23 cellular contexts compared by ENCODE assay signal in the genomic region with DNA sequence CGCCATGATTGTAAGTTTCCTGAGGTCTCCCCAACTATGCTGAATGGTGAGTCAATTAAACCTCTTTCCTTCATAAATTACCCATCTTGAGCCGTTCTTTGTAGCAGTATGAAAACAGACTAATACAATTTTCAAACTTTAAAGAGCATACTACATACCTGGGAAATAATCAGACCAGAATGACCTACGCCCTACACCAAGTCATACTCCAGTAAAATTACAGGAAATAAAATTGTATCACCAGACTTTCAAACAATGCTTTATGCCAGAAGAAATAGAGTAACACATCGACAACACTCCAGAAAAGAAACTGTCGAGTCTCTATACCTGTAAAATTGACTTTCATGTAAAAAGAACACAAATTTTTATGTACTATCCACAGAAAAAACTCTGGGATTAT.
"Had no signal": no experiment of that assay in that cellular context is flagged by ENCODE, and none has a peak within 500 bp of the region (broad histone marks: within the 10 kb centered on the region; RNA-seq: fewer than 3 reads in every experiment).

No MANE protein-coding gene starts in this region.

- H3K4me1 Mint-ChIP-seq: nephron progenitor cell had no signal

- ATAC-seq: esophagus mucosa; gastrocnemius medialis; left lobe of liver; sciatic nerve; stimulated activated naive B cell treated with anti-CD40 and anti-IgM and Interleukin-4, amounts not matched to agents 10 μg/mL and 1 μg/mL and 100 μg/mL, for 72 hours had no signal

- DNase-seq: cortex of kidney; dorsolateral prefrontal cortex; effector CD4-positive, alpha-beta T cell; endodermal cell; gastrocnemius medialis; head of caudate nucleus; naive B cell; nephron progenitor cell; nucleus accumbens; stimulated activated CD4-positive, alpha-beta T cell treated with anti-CD3 and anti-CD28 coated beads, Interleukin-2, amount 100 ng/mL, for 24 hours; stimulated activated CD4-positive, alpha-beta T cell treated with anti-CD3 and anti-CD28 coated beads, Interleukin-4, amount 100 ng/mL, for 24 hours; stimulated activated naive B cell treated with anti-CD40 and anti-IgM and Interleukin-4, amounts not matched to agents 10 μg/mL and 1 μg/mL and 100 μg/mL, for 72 hours; thyroid gland had no signal

- H3K36me3 ChIP-seq: gastrocnemius medialis, prostate gland, right atrium auricular region, thyroid gland had no signal

- H3K27ac Mint-ChIP-seq: type B pancreatic cell had no signal

- H3K27me3 Mint-ChIP-seq: memory B cell; naive B cell; stimulated activated naive B cell treated with anti-CD40 and anti-IgM and Interleukin-4, amounts not matched to agents 10 μg/mL and 1 μg/mL and 100 μg/mL, for 72 hours; stimulated activated naive CD8-positive, alpha-beta T cell treated with anti-CD3 and anti-CD28 coated beads, Interleukin-15, Interleukin-2, amounts not matched to agents 100 ng/mL and 50 ng/mL, for 24 hours; type B pancreatic cell had no signal

- H3K27ac ChIP-seq: dorsolateral prefrontal cortex, epithelial cell of prostate, prostate gland, right atrium auricular region, thyroid gland had no signal

- H3K4me3 ChIP-seq: dorsolateral prefrontal cortex, gastrocnemius medialis, lung, prostate gland, right atrium auricular region, thyroid gland had no signal

- H3K27me3 ChIP-seq: dorsolateral prefrontal cortex, gastrocnemius medialis, right atrium auricular region, thyroid gland had no signal

- H3K4me3 Mint-ChIP-seq: endodermal cell; memory B cell; naive B cell; stimulated activated naive CD8-positive, alpha-beta T cell treated with anti-CD3 and anti-CD28 coated beads, Interleukin-15, Interleukin-2, amounts not matched to agents 100 ng/mL and 50 ng/mL, for 24 hours; type B pancreatic cell had no signal

- H3K9me3 Mint-ChIP-seq: memory B cell had no signal

- H3K4me1 ChIP-seq: prostate gland, thyroid gland had no signal

- H3K9me3 ChIP-seq: gastrocnemius medialis, prostate gland, right atrium auricular region, thyroid gland had no signal
